In genomic region chr6:3721810-3722209, GRCh38 we compare ENCODE assay signal across 16 cellular contexts. TPM values are rescaled to one million over a fixed set of nuclear protein-coding genes. Genes with fewer than 3 reads are reported as not detected.
"Had no signal": no experiment of that assay in that cellular context is flagged by ENCODE, and none has a peak within 500 bp of the region (broad histone marks: within the 10 kb centered on the region; RNA-seq: fewer than 3 reads in every experiment).

No MANE protein-coding gene starts in this region.

- DNase-seq: activated CD4-positive, alpha-beta memory T cell treated with anti-CD3 and anti-CD28 coated beads for 36 hours; activated gamma-delta T cell treated with Interleukin-2 at 50 U/mL for 16 hours; activated T-cell treated with anti-CD3 and anti-CD28 coated beads, Interleukin-2, amount 50 U/mL, for 48 hours; head of caudate nucleus; islet precursor cell; left ventricle myocardium superior; mucosa of descending colon; naive thymus-derived CD8-positive, alpha-beta T cell; nucleus accumbens; psoas muscle; stimulated activated CD4-positive, alpha-beta T cell treated with anti-CD3 and anti-CD28 coated beads, Interleukin-2, amount 100 ng/mL, for 24 hours; stimulated activated naive CD4-positive, alpha-beta T cell treated with Interleukin-2 at 50 U/mL for 16 hours; T-helper 9 cell had no signal

- H3K4me1 ChIP-seq: psoas muscle had no signal

- H3K36me3 ChIP-seq: cardiac muscle cell had no signal

- H3K27ac ChIP-seq: cardiac muscle cell, psoas muscle had no signal

- ATAC-seq: naive thymus-derived CD8-positive, alpha-beta T cell; psoas muscle had no signal

- H3K9me3 ChIP-seq: mucosa of descending colon, psoas muscle had no signal

- FAIRE-seq: astrocyte, urothelium cell line had no signal

- H3K4me3 ChIP-seq: cardiac muscle cell, mucosa of descending colon, psoas muscle had no signal

- H3K27me3 ChIP-seq: cardiac muscle cell had no signal

RNA-seq across cellular contexts. Expression of gene PXDC1, which starts 29.7 kb away (rescaled TPM):
- polyA plus RNA-seq: naive thymus-derived CD8-positive, alpha-beta T cell had no signal
